Comparison of ENCODE assay signal across 12 cellular contexts in the genomic region with DNA sequence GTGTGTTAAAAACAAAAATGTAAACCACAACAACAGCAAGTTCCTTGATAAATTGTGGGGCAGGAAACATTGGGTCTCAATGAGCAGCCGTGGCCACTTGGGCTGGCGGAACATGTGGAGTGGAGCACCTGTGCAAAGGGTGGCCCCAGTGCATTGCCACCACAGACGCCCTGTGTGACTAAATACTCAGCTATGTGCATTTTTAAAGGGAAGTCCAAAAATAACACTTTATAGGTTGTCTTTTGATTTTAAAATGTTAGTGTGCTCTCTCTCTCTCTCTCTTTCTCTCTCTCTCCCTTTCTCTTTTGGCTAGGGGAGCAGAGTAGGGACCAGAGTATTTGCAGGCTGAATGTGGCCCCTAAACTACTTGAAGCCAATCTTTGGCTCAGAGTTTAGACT.
DNase-seq lines count a peak whose midpoint lies in the region; ATAC-seq lines count a peak whose summit lies in the region.
"Had no signal": no experiment of that assay in that cellular context is flagged by ENCODE, and none has a peak within 500 bp of the region (broad histone marks: within the 10 kb centered on the region; RNA-seq: fewer than 3 reads in every experiment).

No MANE protein-coding gene starts in this region.

- no peak overlapping the region for H3K4me3 Mint-ChIP-seq in activated T-cell treated with anti-CD3 and anti-CD28 coated beads, Interleukin-2, amount 50 U/mL, for 24 hours
- peak overlapping the region; percentile 36 for H3K4me3 Mint-ChIP-seq in activated CD8-positive, alpha-beta T cell treated with anti-CD3 and anti-CD28 coated beads, Interleukin-2, amount 10 ng/mL, durations not matched to agents 7 days and 5 days
- peak overlapping the region; percentile 65 to 76 for H3K4me3 Mint-ChIP-seq in stimulated activated naive B cell treated with anti-CD40 and anti-IgM and Interleukin-4, amounts not matched to agents 10 μg/mL and 1 μg/mL and 100 μg/mL, for 72 hours

- CTCF ChIA-PET in activated CD8-positive, alpha-beta T cell treated with anti-CD3 and anti-CD28 coated beads, Interleukin-2, amount 10 ng/mL, durations not matched to agents 7 days and 5 days (lab: Charles Lee) = interaction anchor here (0.8 kb wide), 1 partner anchor 24 kb away, joined by 3 read pairs; no protein-coding TSS in a partner anchor

- peak; percentile 9 for ATAC-seq in activated CD8-positive, alpha-beta T cell treated with anti-CD3 and anti-CD28 coated beads, Interleukin-2, amount 10 ng/mL, durations not matched to agents 7 days and 5 days
- ATAC-seq in stimulated activated naive B cell treated with anti-CD40 and anti-IgM and Interleukin-4, amounts not matched to agents 10 μg/mL and 1 μg/mL and 100 μg/mL, for 72 hours (replicated peaks) = peak; percentile 85 to 88
- ATAC-seq in HG02840 (IDR thresholded peaks at IDR 0.05; ENCODE audit: low FRiP score, unreplicated experiment) (no peak), Right ventricle myocardium inferior (no peak)

- intact Hi-C loops in Right ventricle myocardium inferior (cut with DNase I) = no loop called here

- H3K27ac Mint-ChIP-seq in activated T-cell treated with anti-CD3 and anti-CD28 coated beads, Interleukin-2, amount 50 U/mL, for 24 hours = peak overlapping the region; percentile 11
- peak overlapping the region; percentile 67 for H3K27ac Mint-ChIP-seq in activated CD8-positive, alpha-beta T cell treated with anti-CD3 and anti-CD28 coated beads, Interleukin-2, amount 10 ng/mL, durations not matched to agents 7 days and 5 days
- peak overlapping the region; percentile 95 for H3K27ac Mint-ChIP-seq in stimulated activated naive B cell treated with anti-CD40 and anti-IgM and Interleukin-4, amounts not matched to agents 10 μg/mL and 1 μg/mL and 100 μg/mL, for 72 hours

- H3K27me3 Mint-ChIP-seq in activated T-cell treated with anti-CD3 and anti-CD28 coated beads, Interleukin-2, amount 50 U/mL, for 24 hours = no peaks in the 10 kb centered on the region
- no peaks in the 10 kb centered on the region for H3K27me3 Mint-ChIP-seq in activated CD8-positive, alpha-beta T cell treated with anti-CD3 and anti-CD28 coated beads, Interleukin-2, amount 10 ng/mL, durations not matched to agents 7 days and 5 days (ENCODE audit: low read depth)
- H3K27me3 Mint-ChIP-seq in stimulated activated naive B cell treated with anti-CD40 and anti-IgM and Interleukin-4, amounts not matched to agents 10 μg/mL and 1 μg/mL and 100 μg/mL, for 72 hours = no peaks in the 10 kb centered on the region
- H3K27me3 Mint-ChIP-seq: activated CD4-positive, alpha-beta T cell treated with anti-CD3 and anti-CD28 coated beads, Interleukin-2, amount 10 ng/mL, durations not matched to agents 24 days and 14 days had no signal

- peaks cover 4% of the 10 kb centered on the region for H3K9me3 Mint-ChIP-seq in activated T-cell treated with anti-CD3 and anti-CD28 coated beads, Interleukin-2, amount 50 U/mL, for 24 hours
- peaks cover 20% of the 10 kb centered on the region for H3K9me3 Mint-ChIP-seq in activated CD8-positive, alpha-beta T cell treated with anti-CD3 and anti-CD28 coated beads, Interleukin-2, amount 10 ng/mL, durations not matched to agents 7 days and 5 days (ENCODE audit: insufficient read depth)
- peaks cover 9 to 10% of the 10 kb centered on the region in 2 donors for H3K9me3 Mint-ChIP-seq in stimulated activated naive B cell treated with anti-CD40 and anti-IgM and Interleukin-4, amounts not matched to agents 10 μg/mL and 1 μg/mL and 100 μg/mL, for 72 hours

- H3K4me1 Mint-ChIP-seq in activated T-cell treated with anti-CD3 and anti-CD28 coated beads, Interleukin-2, amount 50 U/mL, for 24 hours (ENCODE audit: low read depth) = peaks cover 64% of the 10 kb centered on the region
- H3K4me1 Mint-ChIP-seq in activated CD8-positive, alpha-beta T cell treated with anti-CD3 and anti-CD28 coated beads, Interleukin-2, amount 10 ng/mL, durations not matched to agents 7 days and 5 days (ENCODE audit: low read depth) = peaks cover 79% of the 10 kb centered on the region
- H3K4me1 Mint-ChIP-seq in stimulated activated naive B cell treated with anti-CD40 and anti-IgM and Interleukin-4, amounts not matched to agents 10 μg/mL and 1 μg/mL and 100 μg/mL, for 72 hours = peaks cover 38 to 85% of the 10 kb centered on the region in 2 donors

- H3K36me3 Mint-ChIP-seq in activated T-cell treated with anti-CD3 and anti-CD28 coated beads, Interleukin-2, amount 50 U/mL, for 24 hours (ENCODE audit: low read depth) = no peaks in the 10 kb centered on the region
- peaks cover 35% of the 10 kb centered on the region for H3K36me3 Mint-ChIP-seq in activated CD8-positive, alpha-beta T cell treated with anti-CD3 and anti-CD28 coated beads, Interleukin-2, amount 10 ng/mL, durations not matched to agents 7 days and 5 days (ENCODE audit: low read depth)
- peaks cover 8 to 12% of the 10 kb centered on the region in 2 donors for H3K36me3 Mint-ChIP-seq in stimulated activated naive B cell treated with anti-CD40 and anti-IgM and Interleukin-4, amounts not matched to agents 10 μg/mL and 1 μg/mL and 100 μg/mL, for 72 hours

- no peak for DNase-seq in activated T-cell treated with anti-CD3 and anti-CD28 coated beads, Interleukin-2, amount 50 U/mL, for 24 hours
- DNase-seq in activated T-cell treated with anti-CD3 and anti-CD28 coated beads for 4 hours (no peak), HT1080 (ENCODE audit: low read depth) (peak; percentile 34), NCI-H2107 (lab: John Stamatoyannopoulos, UW) (no peak), Right ventricle myocardium inferior (ENCODE audit: missing footprints) (no peak)
- no peak for DNase-seq in activated CD8-positive, alpha-beta T cell treated with anti-CD3 and anti-CD28 coated beads, Interleukin-2, amount 10 ng/mL, durations not matched to agents 7 days and 5 days
- peak; percentile 70 for DNase-seq in stimulated activated naive B cell treated with anti-CD40 and anti-IgM and Interleukin-4, amounts not matched to agents 10 μg/mL and 1 μg/mL and 100 μg/mL, for 72 hours
- DNase-seq: activated CD4-positive, alpha-beta T cell treated with anti-CD3 and anti-CD28 coated beads, Interleukin-2, amount 10 ng/mL, durations not matched to agents 24 days and 14 days; effector CD8-positive, alpha-beta T cell; head of caudate nucleus; NCI-H2171 treated with DMSO at 0.1 percent for 48 hours had no signal

- POLR2A ChIA-PET in activated CD8-positive, alpha-beta T cell treated with anti-CD3 and anti-CD28 coated beads, Interleukin-2, amount 10 ng/mL, durations not matched to agents 7 days and 5 days (lab: Charles Lee) = interaction anchor here (0.6 kb wide), 1 partner anchor 99 kb away, joined by 3 read pairs; no protein-coding TSS in a partner anchor

Comparison
In these comparisons a context has a peak if more than half of its experiments do, and no peak if none do; other contexts are left out.
1. DNase-seq: peak in HT1080 (single experiment) and stimulated activated naive B cell treated with anti-CD40 and anti-IgM and Interleukin-4, amounts not matched to agents 10 μg/mL and 1 μg/mL and 100 μg/mL, for 72 hours (single experiment); none in activated T-cell treated with anti-CD3 and anti-CD28 coated beads, Interleukin-2, amount 50 U/mL, for 24 hours (single experiment), activated T-cell treated with anti-CD3 and anti-CD28 coated beads for 4 hours (single experiment), activated CD8-positive, alpha-beta T cell treated with anti-CD3 and anti-CD28 coated beads, Interleukin-2, amount 10 ng/mL, durations not matched to agents 7 days and 5 days (single experiment), NCI-H2107 (single experiment) and Right ventricle myocardium inferior (single experiment).
2. H3K27ac Mint-ChIP-seq: peak in every context shown above with its lines; median percentile 95 in stimulated activated naive B cell treated with anti-CD40 and anti-IgM and Interleukin-4, amounts not matched to agents 10 μg/mL and 1 μg/mL and 100 μg/mL, for 72 hours; 67 in activated CD8-positive, alpha-beta T cell treated with anti-CD3 and anti-CD28 coated beads, Interleukin-2, amount 10 ng/mL, durations not matched to agents 7 days and 5 days; 11 in activated T-cell treated with anti-CD3 and anti-CD28 coated beads, Interleukin-2, amount 50 U/mL, for 24 hours.
3. ATAC-seq: peak in activated CD8-positive, alpha-beta T cell treated with anti-CD3 and anti-CD28 coated beads, Interleukin-2, amount 10 ng/mL, durations not matched to agents 7 days and 5 days (single experiment) and stimulated activated naive B cell treated with anti-CD40 and anti-IgM and Interleukin-4, amounts not matched to agents 10 μg/mL and 1 μg/mL and 100 μg/mL, for 72 hours (2 of 2); none in HG02840 (single experiment) and Right ventricle myocardium inferior (single experiment).